Comparison of ENCODE assay signal across 1 cellular context in genomic region chr15:72516734-72517133, GRCh38.
TF ChIP-seq lines count a peak whose summit lies in the region.

No MANE protein-coding gene starts in this region.

TF ChIP-seq in GM12878, 131 proteins besides CTCF, POLR2A, EP300 and RAD21:
- TF ChIP-seq FOXM1 (IDR thresholded peaks at IDR 0.05; ENCODE audit: low read depth, low read length) (no peak), MEF2A (IDR thresholded peaks at IDR 0.05; ENCODE audit: insufficient read depth, low read depth, low read length) (0 out of 2 replicates have a peak, but pooled peaks have one; percentile 51), NFYA (IDR thresholded peaks at IDR 0.05; ENCODE audit: borderline replicate concordance, low read depth, low read length) (no peak), CHD1 (IDR thresholded peaks at IDR 0.05; ENCODE audit: low read depth, low read length) (no peak), MEF2B (IDR thresholded peaks at IDR 0.05; ENCODE audit: partially characterized antibody, poor library complexity, severe bottlenecking) (peak; percentile 13), SPI1 (IDR thresholded peaks at IDR 0.05; ENCODE audit: borderline replicate concordance, insufficient read depth, low read depth, low read length) (peak; percentile 77), RUNX3 (IDR thresholded peaks at IDR 0.05; ENCODE audit: low read length) (peak; percentile 48; the same call in 1 of the 2 replicates), GATAD2B (conservative IDR thresholded peaks at IDR 0.05; ENCODE audit: low read depth) (no peak), JUNB (IDR thresholded peaks at IDR 0.05) (peak; percentile 35; the same call in 1 of the 2 replicates)
- TF ChIP-seq, protein P1, sequence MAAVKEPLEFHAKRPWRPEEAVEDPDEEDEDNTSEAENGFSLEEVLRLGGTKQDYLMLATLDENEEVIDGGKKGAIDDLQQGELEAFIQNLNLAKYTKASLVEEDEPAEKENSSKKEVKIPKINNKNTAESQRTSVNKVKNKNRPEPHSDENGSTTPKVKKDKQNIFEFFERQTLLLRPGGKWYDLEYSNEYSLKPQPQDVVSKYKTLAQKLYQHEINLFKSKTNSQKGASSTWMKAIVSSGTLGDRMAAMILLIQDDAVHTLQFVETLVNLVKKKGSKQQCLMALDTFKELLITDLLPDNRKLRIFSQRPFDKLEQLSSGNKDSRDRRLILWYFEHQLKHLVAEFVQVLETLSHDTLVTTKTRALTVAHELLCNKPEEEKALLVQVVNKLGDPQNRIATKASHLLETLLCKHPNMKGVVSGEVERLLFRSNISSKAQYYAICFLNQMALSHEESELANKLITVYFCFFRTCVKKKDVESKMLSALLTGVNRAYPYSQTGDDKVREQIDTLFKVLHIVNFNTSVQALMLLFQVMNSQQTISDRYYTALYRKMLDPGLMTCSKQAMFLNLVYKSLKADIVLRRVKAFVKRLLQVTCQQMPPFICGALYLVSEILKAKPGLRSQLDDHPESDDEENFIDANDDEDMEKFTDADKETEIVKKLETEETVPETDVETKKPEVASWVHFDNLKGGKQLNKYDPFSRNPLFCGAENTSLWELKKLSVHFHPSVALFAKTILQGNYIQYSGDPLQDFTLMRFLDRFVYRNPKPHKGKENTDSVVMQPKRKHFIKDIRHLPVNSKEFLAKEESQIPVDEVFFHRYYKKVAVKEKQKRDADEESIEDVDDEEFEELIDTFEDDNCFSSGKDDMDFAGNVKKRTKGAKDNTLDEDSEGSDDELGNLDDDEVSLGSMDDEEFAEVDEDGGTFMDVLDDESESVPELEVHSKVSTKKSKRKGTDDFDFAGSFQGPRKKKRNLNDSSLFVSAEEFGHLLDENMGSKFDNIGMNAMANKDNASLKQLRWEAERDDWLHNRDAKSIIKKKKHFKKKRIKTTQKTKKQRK (IDR thresholded peaks at IDR 0.05; ENCODE audit: low read depth, low read length) = no peak
TF ChIP-seq in GM12878: peak in this region for 5.
